1 cellular context compared by ENCODE assay signal in the genomic region with DNA sequence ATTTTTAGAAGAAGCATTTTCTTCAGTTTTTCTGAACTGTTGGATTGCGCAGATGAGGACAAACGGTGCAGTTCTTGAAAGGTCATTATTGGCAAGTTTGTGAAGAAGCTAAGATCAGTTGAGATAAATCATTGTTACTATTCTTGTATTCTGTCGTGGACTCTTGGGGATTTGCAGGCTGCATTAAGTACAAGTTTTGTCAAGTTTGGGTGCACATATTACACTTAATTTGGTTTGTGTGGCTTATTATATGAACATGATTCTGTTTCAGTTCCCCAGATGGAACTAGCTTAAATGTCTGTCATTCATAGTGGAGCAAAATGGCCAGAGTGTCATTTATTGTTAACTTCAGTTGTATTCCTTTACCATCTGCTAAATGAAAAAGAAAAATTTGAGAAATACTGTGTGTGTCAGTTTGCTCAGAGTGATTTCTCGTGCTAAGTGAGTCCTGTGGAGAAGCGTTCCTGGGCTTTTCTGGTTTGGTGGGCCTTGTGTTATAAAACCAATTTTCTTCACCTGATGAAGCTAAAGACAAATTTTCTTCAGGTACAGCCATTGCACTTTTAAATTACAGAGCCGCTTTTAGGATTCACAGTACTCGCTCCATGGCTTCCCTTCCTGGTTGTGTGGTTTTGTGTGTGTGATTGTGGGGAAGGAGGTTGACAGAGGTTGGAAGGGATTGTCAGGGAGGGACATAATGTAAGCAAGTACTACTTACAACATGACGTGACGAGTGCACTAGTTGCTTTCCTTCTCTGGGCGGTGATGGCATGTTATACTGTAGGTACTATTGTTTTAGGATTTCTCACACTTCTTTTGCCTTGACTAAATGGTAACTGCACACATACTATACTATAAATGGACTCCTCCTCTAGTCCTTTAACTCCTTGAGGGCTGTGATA.
TF ChIP-seq lines count a peak whose summit lies in the region.

No MANE protein-coding gene starts in this region.

TF ChIP-seq in H1, 55 proteins besides CTCF, POLR2A, EP300 and RAD21:
- TF ChIP-seq CHD7 (IDR thresholded peaks at IDR 0.05; ENCODE audit: insufficient replicate concordance, low read length) (no peak), ZNF274 (IDR thresholded peaks at IDR 0.05; ENCODE audit: borderline replicate concordance, extremely low read depth, low read length) (no peak), USF2 (IDR thresholded peaks at IDR 0.05; ENCODE audit: low read length) (no peak), SP4 (IDR thresholded peaks at IDR 0.05; ENCODE audit: low read length) (no peak), HDAC2 (IDR thresholded peaks at IDR 0.05; ENCODE audit: borderline replicate concordance in 1 of 2, low read depth in 2 of 2, low read length in 2 of 2) (no peak), POU5F1 (IDR thresholded peaks at IDR 0.05; ENCODE audit: low read depth, low read length) (no peak), BRCA1 (IDR thresholded peaks at IDR 0.05; ENCODE audit: low read depth, low read length) (no peak), TCF12 (IDR thresholded peaks at IDR 0.05; ENCODE audit: low read depth, low read length) (no peak), SAP30 (IDR thresholded peaks at IDR 0.05; ENCODE audit: insufficient read depth, insufficient replicate concordance, low read length) (no peak), KDM1A (IDR thresholded peaks at IDR 0.05; ENCODE audit: borderline replicate concordance, low read length) (no peak), YY1 (IDR thresholded peaks at IDR 0.05; ENCODE audit: low read depth, low read length) (no peak), CBX8 (IDR thresholded peaks at IDR 0.05; ENCODE audit: borderline replicate concordance, low read depth, low read length) (no peak), CEBPB (IDR thresholded peaks at IDR 0.05; ENCODE audit: low read depth, low read length) (no peak), JUND (IDR thresholded peaks at IDR 0.05; ENCODE audit: low read length) (no peak), TEAD4 (IDR thresholded peaks at IDR 0.05; ENCODE audit: low read depth, low read length) (no peak), EGR1 (IDR thresholded peaks at IDR 0.05; ENCODE audit: borderline replicate concordance, low read depth, low read length) (no peak)
- TF ChIP-seq, protein P1, sequence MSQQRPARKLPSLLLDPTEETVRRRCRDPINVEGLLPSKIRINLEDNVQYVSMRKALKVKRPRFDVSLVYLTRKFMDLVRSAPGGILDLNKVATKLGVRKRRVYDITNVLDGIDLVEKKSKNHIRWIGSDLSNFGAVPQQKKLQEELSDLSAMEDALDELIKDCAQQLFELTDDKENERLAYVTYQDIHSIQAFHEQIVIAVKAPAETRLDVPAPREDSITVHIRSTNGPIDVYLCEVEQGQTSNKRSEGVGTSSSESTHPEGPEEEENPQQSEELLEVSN (IDR thresholded peaks at IDR 0.05), result no peak
- TF ChIP-seq, protein P2, sequence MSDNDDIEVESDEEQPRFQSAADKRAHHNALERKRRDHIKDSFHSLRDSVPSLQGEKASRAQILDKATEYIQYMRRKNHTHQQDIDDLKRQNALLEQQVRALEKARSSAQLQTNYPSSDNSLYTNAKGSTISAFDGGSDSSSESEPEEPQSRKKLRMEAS (IDR thresholded peaks at IDR 0.05), result no peak
